11 cellular contexts compared by ENCODE assay signal in genomic region chr1:163069655-163070277, GRCh38. TPM values are rescaled to one million over a fixed set of nuclear protein-coding genes. Genes with fewer than 3 reads are reported as not detected.
DNase-seq lines count a peak whose midpoint lies in the region; ATAC-seq and TF ChIP-seq lines count a peak whose summit lies in the region.
"Had no signal": no experiment of that assay in that cellular context is flagged by ENCODE, and none has a peak within 500 bp of the region (broad histone marks: within the 10 kb centered on the region; RNA-seq: fewer than 3 reads in every experiment).

No MANE protein-coding gene starts in this region.

- H3K79me1 ChIP-seq in neuronal stem cell (ENCODE audit: low read depth, low read length), result no peaks in the 10 kb centered on the region

- no peaks in the 10 kb centered on the region for H3K36me3 Mint-ChIP-seq in CD8-positive, alpha-beta memory T cell

- no peaks in the 10 kb centered on the region for H3K9me2 ChIP-seq in PC-9 (ENCODE audit: insufficient read depth)

- no peak overlapping the region for H3K9ac ChIP-seq in fibroblast of lung (ENCODE audit: insufficient read depth, low read length)
- no peak overlapping the region for H3K9ac ChIP-seq in neuronal stem cell (ENCODE audit: low read depth, low read length, poor library complexity)
- H3K9ac ChIP-seq: BLaER1 had no signal

- peak overlapping the region; percentile 4; the same call in 1 of the 2 replicates for H2AFZ ChIP-seq in PC-9
- peak overlapping the region; percentile 23 for H2AFZ ChIP-seq in fibroblast of lung (ENCODE audit: low read length)
- H2AFZ ChIP-seq in neuronal stem cell (ENCODE audit: low read length), result peak overlapping the region; percentile 80

- no peak overlapping the region for H2BK120ac ChIP-seq in neuronal stem cell (ENCODE audit: low read depth, low read length)

- no peaks in the 10 kb centered on the region for H3K4me1 Mint-ChIP-seq in CD8-positive, alpha-beta memory T cell
- H3K4me1 Mint-ChIP-seq: activated B cell treated with CpG ODN at 0.5 μM for 24 hours had no signal

- H3F3A ChIP-seq in PC-9 (ENCODE audit: insufficient read depth, low read depth), result no peaks in the 10 kb centered on the region

- no peak overlapping the region for H3K23ac ChIP-seq in neuronal stem cell (ENCODE audit: low read depth, low read length, poor library complexity)

- H2AK5ac ChIP-seq in neuronal stem cell (ENCODE audit: low read depth, low read length), result no peak overlapping the region

- no peak for TF ChIP-seq CTCF in AG04449 (IDR thresholded peaks at IDR 0.05; ENCODE audit: insufficient read depth, low read length, missing control alignments)
- no peak for TF ChIP-seq CTCF in PC-9 (conservative IDR thresholded peaks at IDR 0.05)
- no peak for TF ChIP-seq CTCF in fibroblast of lung (conservative IDR thresholded peaks at IDR 0.05 in 1 of 2, IDR thresholded peaks at IDR 0.05 in 1 of 2; ENCODE audit: low read depth in 1 of 2, low read length in 2 of 2)

- no peak overlapping the region for H3K4me2 ChIP-seq in PC-9
- peak overlapping the region; percentile 88 for H3K4me2 ChIP-seq in fibroblast of lung (ENCODE audit: extremely low read depth, insufficient read depth, low read length)
- H3K4me2 ChIP-seq in neuronal stem cell (ENCODE audit: insufficient read depth, low read length, poor library complexity, severe bottlenecking), result no peak overlapping the region

- H3K14ac ChIP-seq in neuronal stem cell (ENCODE audit: low read length), result no peak overlapping the region

- H3K9me3 Mint-ChIP-seq in CD8-positive, alpha-beta memory T cell, result no peaks in the 10 kb centered on the region
- H3K9me3 Mint-ChIP-seq: activated B cell treated with CpG ODN at 0.5 μM for 24 hours had no signal

- H3K27ac ChIP-seq in PC-9, result no peak overlapping the region
- H3K27ac ChIP-seq in fibroblast of lung (ENCODE audit: insufficient read depth, low read length), result peak overlapping the region; percentile 55
- no peak overlapping the region for H3K27ac ChIP-seq in neuronal stem cell (replicated peaks; ENCODE audit: low read length)
- H3K27ac ChIP-seq in CD8-positive, alpha-beta memory T cell (ENCODE audit: low read depth, low read length), result no peak overlapping the region
- H3K27ac ChIP-seq: BLaER1 had no signal

- H3K79me2 ChIP-seq in PC-9 (ENCODE audit: low read depth) (no peaks in the 10 kb centered on the region), fibroblast of lung (ENCODE audit: control insufficient read depth, insufficient read depth, low read length) (peaks cover 19% of the 10 kb centered on the region)

- no peak overlapping the region for H2BK5ac ChIP-seq in neuronal stem cell (ENCODE audit: low read length)

- POLR2A ChIA-PET in AG04449 (lab: Yijun Ruan, JAX) (interaction anchor here (0.5 to 1.9 kb wide), 21 partner anchors 12 to 439 kb away, joined by 3 to 13 read pairs (median 5); partner anchors contain the start of gene NUF2), PC-9 (lab: Charles Lee; ENCODE audit: unreplicated experiment) (no interaction called here)
- POLR2A ChIA-PET in CD8-positive, alpha-beta memory T cell (lab: Charles Lee), result no interaction called here

- peaks cover 13 to 45% of the 10 kb centered on the region in 2 donors for H3K27me3 Mint-ChIP-seq in CD8-positive, alpha-beta memory T cell

- WGBS in neuronal stem cell (ENCODE audit: extremely low coverage in 2 of 2, insufficient read length in 2 of 2, insufficient replicate concordance in 1 of 2), 2 donors, result no CpG with 5 or more reads among the region's 2 CpGs

- H2BK15ac ChIP-seq in neuronal stem cell (ENCODE audit: low read length), result no peak overlapping the region

- no peak overlapping the region for H3K4me3 Mint-ChIP-seq in CD8-positive, alpha-beta memory T cell
- H3K4me3 Mint-ChIP-seq: activated B cell treated with CpG ODN at 0.5 μM for 24 hours had no signal

- H3K27ac Mint-ChIP-seq in CD8-positive, alpha-beta memory T cell, result no peak overlapping the region
- H3K27ac Mint-ChIP-seq: activated B cell treated with CpG ODN at 0.5 μM for 24 hours had no signal

- CTCF ChIA-PET in AG04449 (lab: Yijun Ruan, JAX), result interaction anchor here (0.7 to 11.6 kb wide), 50 partner anchors 11 to 373 kb away, joined by 3 to 210 read pairs (median 6); partner anchors contain the start of genes CCDC190 and NUF2
- CTCF ChIA-PET in PC-9 (lab: Charles Lee), result no interaction called here
- CTCF ChIA-PET in CD8-positive, alpha-beta memory T cell (lab: Charles Lee), result no interaction called here

- no peak overlapping the region for H3K4ac ChIP-seq in neuronal stem cell (ENCODE audit: low read length)

- H3K9me3 ChIP-seq in PC-9 (ENCODE audit: insufficient read depth, low read depth) (no peaks in the 10 kb centered on the region), fibroblast of lung (ENCODE audit: control insufficient read depth, insufficient read depth, low read depth, low read length) (no peaks in the 10 kb centered on the region), neuronal stem cell (replicated peaks in 1 of 2; ENCODE audit: control insufficient read depth in 2 of 2, insufficient read depth in 1 of 2, low read depth in 1 of 2, low read length in 2 of 2) (no peaks in the 10 kb centered on the region)
- H3K9me3 ChIP-seq in CD8-positive, alpha-beta memory T cell (ENCODE audit: low read length), result no peaks in the 10 kb centered on the region
- H3K9me3 ChIP-seq: BLaER1 had no signal

- no peaks in the 10 kb centered on the region for H3K36me3 ChIP-seq in PC-9 (ENCODE audit: low read depth)
- H3K36me3 ChIP-seq in fibroblast of lung (ENCODE audit: control insufficient read depth, insufficient read depth, low read length), result peaks cover 5% of the 10 kb centered on the region
- H3K36me3 ChIP-seq in neuronal stem cell (replicated peaks in 1 of 2; ENCODE audit: control insufficient read depth in 2 of 2, insufficient read depth in 2 of 2, low read length in 2 of 2), result no peaks in the 10 kb centered on the region
- no peaks in the 10 kb centered on the region for H3K36me3 ChIP-seq in CD8-positive, alpha-beta memory T cell (ENCODE audit: insufficient read depth, low read length)
- H3K36me3 ChIP-seq: BLaER1 had no signal

- no peak for ATAC-seq in GM19351 (IDR thresholded peaks at IDR 0.05; ENCODE audit: unreplicated experiment)

- H4K20me1 ChIP-seq in PC-9 (ENCODE audit: insufficient read depth) (no peaks in the 10 kb centered on the region), fibroblast of lung (ENCODE audit: control insufficient read depth, extremely low read depth, insufficient read depth, low read length) (no peaks in the 10 kb centered on the region)
- H4K20me1 ChIP-seq: BLaER1 had no signal

- H3K27me3 ChIP-seq in PC-9 (ENCODE audit: insufficient read depth, low read depth) (no peaks in the 10 kb centered on the region), fibroblast of lung (ENCODE audit: control insufficient read depth, insufficient read depth, low read length) (no peaks in the 10 kb centered on the region), neuronal stem cell (ENCODE audit: control insufficient read depth in 3 of 3, insufficient read depth in 3 of 3, low read depth in 1 of 3, low read length in 3 of 3) (peaks cover 0 to 14% (median 0%) of the 10 kb centered on the region in 3 experiments)
- peaks cover 5% of the 10 kb centered on the region for H3K27me3 ChIP-seq in CD8-positive, alpha-beta memory T cell (ENCODE audit: insufficient read depth, low read length, poor library complexity, severe bottlenecking)

- no peak overlapping the region for H4K91ac ChIP-seq in neuronal stem cell (ENCODE audit: low read depth, low read length, poor library complexity)

- intact Hi-C loops in PC-9 (cut with micrococcal nuclease; ENCODE audit: unreplicated experiment), result loop anchor here (2.0 to 10.0 kb wide), 4 partner anchors 105 to 255 kb away; partner anchors contain the start of gene NUF2

- H3K4me3 ChIP-seq in AG04449 (ENCODE audit: low read depth, low read length), result peak overlapping the region; percentile 62
- no peak overlapping the region for H3K4me3 ChIP-seq in PC-9
- peak overlapping the region; percentile 59 to 94 (median 69) for H3K4me3 ChIP-seq in fibroblast of lung (replicated peaks in 1 of 4; ENCODE audit: control extremely low read depth in 1 of 4, insufficient read depth in 1 of 4, low read depth in 3 of 4, low read length in 4 of 4)
- no peak overlapping the region for H3K4me3 ChIP-seq in neuronal stem cell (ENCODE audit: low read length in 2 of 2)
- no peak overlapping the region for H3K4me3 ChIP-seq in CD8-positive, alpha-beta memory T cell (ENCODE audit: low read length)
- H3K4me3 ChIP-seq: BLaER1 had no signal

- H2BK12ac ChIP-seq in neuronal stem cell (ENCODE audit: low read length), result no peak overlapping the region

- no TSS peak for BruUV-seq in PC-9 (replicated peaks; lab: Mats Ljungman, UMichigan)

- no peaks in the 10 kb centered on the region for H3K4me1 ChIP-seq in PC-9 (replicated peaks; ENCODE audit: insufficient read depth)
- H3K4me1 ChIP-seq in fibroblast of lung (ENCODE audit: control insufficient read depth, extremely low read depth, insufficient read depth, low read length), result no peaks in the 10 kb centered on the region
- H3K4me1 ChIP-seq in neuronal stem cell (ENCODE audit: control insufficient read depth in 2 of 2, insufficient read depth in 1 of 2, low read depth in 1 of 2, low read length in 2 of 2), result peaks cover 2 to 3% of the 10 kb centered on the region in 2 donors
- no peaks in the 10 kb centered on the region for H3K4me1 ChIP-seq in CD8-positive, alpha-beta memory T cell (ENCODE audit: insufficient read depth, low read length)
- H3K4me1 ChIP-seq: BLaER1 had no signal

- H4K8ac ChIP-seq in neuronal stem cell (ENCODE audit: low read depth, low read length), result no peak overlapping the region

- no peak overlapping the region for H3K18ac ChIP-seq in neuronal stem cell (ENCODE audit: low read length)

- DNase-seq in AG04449 (ENCODE audit: low read depth, low spot score) (no peak), PC-9 (no peak), fibroblast of lung (ENCODE audit: low read depth in 2 of 2) (no peak), neuronal stem cell (ENCODE audit: low spot score) (no peak), MV-4-11 (lab: John Stamatoyannopoulos, UW) (no peak), iPS-NIHi7 (ENCODE audit: extremely low spot score) (no peak)
- DNase-seq in CD8-positive, alpha-beta memory T cell, result no peak
- DNase-seq: activated B cell treated with CpG ODN at 0.5 μM for 24 hours, NCI-H2107 had no signal

RNA-seq across cellular contexts. Expression of gene RGS4, which starts 0.6 kb away (rescaled TPM):
- not detected in 2 replicates for total RNA-seq in PC-9 (2021)
- 36.5 and 63.3 TPM in 2 replicates for total RNA-seq in fibroblast of lung
- 80.2 and 170 TPM in 2 replicates for polyA plus RNA-seq in fibroblast of lung
- 58.5 and 138 TPM in 2 replicates for polyA plus RNA-seq in fibroblast of lung (2012)
- 19.0 and 54.2 TPM in 2 replicates for polyA minus RNA-seq in fibroblast of lung (ENCODE audit: low replicate concordance)
- 0.54 TPM for polyA plus RNA-seq in neuronal stem cell (2013, experiment 1 of 2)
- 0.69 TPM for polyA plus RNA-seq in neuronal stem cell (2013, experiment 2 of 2)
- total RNA-seq in CD8-positive, alpha-beta memory T cell, result not detected
- polyA plus RNA-seq in CD8-positive, alpha-beta memory T cell, result not detected
- total RNA-seq: activated B cell treated with CpG ODN at 0.5 μM for 24 hours had no signal

Comparison
In these comparisons a context has a peak if more than half of its experiments do, and no peak if none do; other contexts are left out.
1. H3K4me3 ChIP-seq: peak in AG04449 (single experiment) and fibroblast of lung (4 of 4); none in PC-9 (single experiment), neuronal stem cell (0 of 2) and CD8-positive, alpha-beta memory T cell (single experiment).
2. H2AFZ ChIP-seq: peak in every context shown above with its lines; median percentile 80 in neuronal stem cell; 23 in fibroblast of lung; 4 in PC-9.
3. RNA of gene RGS4, which starts 0.6 kb away (total RNA-seq): 36.5 to 63.3 TPM in fibroblast of lung; not detected in PC-9 and not detected in CD8-positive, alpha-beta memory T cell; every median in the first group is over 10 times any median in the second.